Comparison of ENCODE assay signal across 8 cellular contexts in genomic region chr1:91731815-91732214, GRCh38.
A peak's percentile ranks its signal among the peaks of the same experiment; 100 is the strongest.
DNase-seq lines count a peak whose midpoint lies in the region; ATAC-seq and TF ChIP-seq lines count a peak whose summit lies in the region.

No MANE protein-coding gene starts in this region.

- H3K9ac ChIP-seq in mesendoderm (ENCODE audit: low read length) = no peak overlapping the region

- peak overlapping the region; percentile 18 to 72 (median 65) for H3K4me3 Mint-ChIP-seq in immature natural killer cell

- H3K36me3 Mint-ChIP-seq in immature natural killer cell = peaks cover 31 to 77% (median 43%) of the 10 kb centered on the region in 3 donors

- TF ChIP-seq CTCF in mucosa of descending colon (IDR thresholded peaks at IDR 0.05) = no peak

- WGBS in mesendoderm (ENCODE audit: extremely low coverage, insufficient coverage, low lambda C conversion rate) = no CpG with 5 or more reads among the region's 4 CpGs

- H2BK5ac ChIP-seq in mesendoderm (ENCODE audit: low read length) = no peak overlapping the region

- intact Hi-C loops in mucosa of descending colon (cut with DNase I, micrococcal nuclease) = no loop called here

- peak overlapping the region; percentile 84 to 91 (median 89) for H3K27ac Mint-ChIP-seq in immature natural killer cell

- H3K56ac ChIP-seq in mesendoderm (ENCODE audit: low read length) = no peak overlapping the region

- H3K36me3 ChIP-seq in mesendoderm (ENCODE audit: control insufficient read depth, insufficient read depth, low read length) = no peaks in the 10 kb centered on the region
- H3K36me3 ChIP-seq in mucosa of descending colon (ENCODE audit: low read depth) = no peaks in the 10 kb centered on the region

- H3K4me1 ChIP-seq in mesendoderm (ENCODE audit: control insufficient read depth, low read depth, low read length) = no peaks in the 10 kb centered on the region
- H3K4me1 ChIP-seq in mucosa of descending colon (ENCODE audit: low read depth) = no peaks in the 10 kb centered on the region

- H3K27me3 ChIP-seq in mesendoderm (ENCODE audit: insufficient read depth, low read length, poor library complexity) = no peaks in the 10 kb centered on the region

- no peak for ATAC-seq in mucosa of descending colon
- no peak for ATAC-seq in HG03025 (IDR thresholded peaks at IDR 0.05; ENCODE audit: low FRiP score, unreplicated experiment)

- no peak overlapping the region for H3K23ac ChIP-seq in mesendoderm (ENCODE audit: low read length)

- H3K9me3 Mint-ChIP-seq in immature natural killer cell = no peaks in the 10 kb centered on the region

- H3K4ac ChIP-seq in mesendoderm (ENCODE audit: low read depth, low read length) = no peak overlapping the region

- H3K27me3 Mint-ChIP-seq in immature natural killer cell (ENCODE audit: low read depth in 3 of 3) = peaks cover 6 to 65% (median 65%) of the 10 kb centered on the region in 3 donors

- no peaks in the 10 kb centered on the region for H3K79me1 ChIP-seq in mesendoderm (ENCODE audit: low read length)

- no peak overlapping the region for H4K5ac ChIP-seq in mesendoderm (ENCODE audit: low read length)

- no peak overlapping the region for H3K18ac ChIP-seq in mesendoderm (ENCODE audit: low read length)

- no peak overlapping the region for H2AK5ac ChIP-seq in mesendoderm (ENCODE audit: low read length)

- no peak overlapping the region for H2BK120ac ChIP-seq in mesendoderm (ENCODE audit: low read depth, low read length)

- H3K4me3 ChIP-seq in mesendoderm (ENCODE audit: low read length) (no peak overlapping the region), mucosa of descending colon (no peak overlapping the region)

- DNase-seq in HK-2 (ENCODE audit: unreplicated experiment) (peak; percentile 44), activated T-cell treated with anti-CD3 and anti-CD28 coated beads for 24 hours (ENCODE audit: low read depth) (peak; percentile 55), immature natural killer cell (peak; percentile 33 to 40 (median 38)), 8988T (no peak), mesendoderm (no peak), mucosa of descending colon (no peak)
- DNase-seq in stimulated activated CD8-positive, alpha-beta memory T cell treated with anti-CD3 and anti-CD28 coated beads, Interleukin-4, amount 100 ng/mL, for 48 hours = peak; percentile 70

- H2BK15ac ChIP-seq in mesendoderm (replicated peaks; ENCODE audit: low read depth) = no peak overlapping the region

- H3K9me3 ChIP-seq in mucosa of descending colon = no peaks in the 10 kb centered on the region

- H3K79me2 ChIP-seq in mesendoderm (ENCODE audit: control insufficient read depth, insufficient read depth, low read length) = no peaks in the 10 kb centered on the region

- no peak overlapping the region for H4K8ac ChIP-seq in mesendoderm (ENCODE audit: low read depth, low read length)

- H3K4me2 ChIP-seq in mesendoderm (ENCODE audit: low read length) = no peak overlapping the region

- H3K4me1 Mint-ChIP-seq in immature natural killer cell = peaks cover 90 to 94% of the 10 kb centered on the region in 2 donors

- H3K27ac ChIP-seq in mesendoderm (ENCODE audit: low read depth, low read length) = no peak overlapping the region

Comparison
In these comparisons a context has a peak if more than half of its experiments do, and no peak if none do; other contexts are left out.
1. DNase-seq: peak in HK-2 (single experiment), activated T-cell treated with anti-CD3 and anti-CD28 coated beads for 24 hours (single experiment), immature natural killer cell (3 of 3) and stimulated activated CD8-positive, alpha-beta memory T cell treated with anti-CD3 and anti-CD28 coated beads, Interleukin-4, amount 100 ng/mL, for 48 hours (single experiment); none in 8988T (single experiment), mesendoderm (single experiment) and mucosa of descending colon (0 of 3).